16 cellular contexts compared by ENCODE assay signal in genomic region chr15:31305375-31305774, GRCh38. TPM values are rescaled to one million over a fixed set of nuclear protein-coding genes. Genes with fewer than 3 reads are reported as not detected.
DNase-seq lines count a peak whose midpoint lies in the region; FAIRE-seq and TF ChIP-seq lines count a peak whose summit lies in the region.
"Had no signal": no experiment of that assay in that cellular context is flagged by ENCODE, and none has a peak within 500 bp of the region (broad histone marks: within the 10 kb centered on the region; RNA-seq: fewer than 3 reads in every experiment).

No MANE protein-coding gene starts in this region.

- intact Hi-C loops in activated T-helper 1 cell treated with anti-CD3 and anti-CD28 coated beads, Interleukin-12 subunit alpha, Interleukin-12 subunit beta, Interleukin-2, Interleukin-4 antibody, amounts not matched to agents 30 ng/mL and 10 ng/mL and 1 ng/mL, durations not matched to agents 14 hours and 24 hours and 36 hours (cut with micrococcal nuclease): no loop called here
- intact Hi-C loops in MCF 10A (cut with micrococcal nuclease): no loop called here

- H3K36me3 ChIP-seq in BE2C: no peaks in the 10 kb centered on the region
- H3K36me3 ChIP-seq: vagina had no signal

- POLR2A ChIA-PET in MCF 10A (lab: Yijun Ruan, JAX): no interaction called here

- H3K4me3 Mint-ChIP-seq in T-helper 2 cell treated with Interferon-gamma antibody and Interleukin-4, amounts not matched to agents 5 μg/mL and 100 μg/mL, for 36 hours: no peak overlapping the region
- no peak overlapping the region for H3K4me3 Mint-ChIP-seq in activated T-helper 1 cell treated with anti-CD3 and anti-CD28 coated beads, Interleukin-12 subunit alpha, Interleukin-12 subunit beta, Interleukin-2, Interleukin-4 antibody, amounts not matched to agents 30 ng/mL and 10 ng/mL and 1 ng/mL, durations not matched to agents 14 hours and 24 hours and 36 hours
- no peak overlapping the region for H3K4me3 Mint-ChIP-seq in MCF 10A (ENCODE audit: unreplicated experiment)
- H3K4me3 Mint-ChIP-seq: activated CD4-positive, alpha-beta T cell treated with anti-CD3 and anti-CD28 coated beads, Interleukin-2, amount 10 ng/mL, durations not matched to agents 24 days and 14 days; stimulated activated naive CD8-positive, alpha-beta T cell treated with anti-CD3 and anti-CD28 coated beads, Interleukin-15, amount 100 ng/mL, for 72 hours had no signal

- H3K9me3 Mint-ChIP-seq in T-helper 2 cell treated with Interferon-gamma antibody and Interleukin-4, amounts not matched to agents 5 μg/mL and 100 μg/mL, for 36 hours: no peaks in the 10 kb centered on the region
- no peaks in the 10 kb centered on the region for H3K9me3 Mint-ChIP-seq in activated T-helper 1 cell treated with anti-CD3 and anti-CD28 coated beads, Interleukin-12 subunit alpha, Interleukin-12 subunit beta, Interleukin-2, Interleukin-4 antibody, amounts not matched to agents 30 ng/mL and 10 ng/mL and 1 ng/mL, durations not matched to agents 14 hours and 24 hours and 36 hours
- H3K9me3 Mint-ChIP-seq in MCF 10A (ENCODE audit: unreplicated experiment): no peaks in the 10 kb centered on the region
- H3K9me3 Mint-ChIP-seq: activated CD4-positive, alpha-beta T cell treated with anti-CD3 and anti-CD28 coated beads, Interleukin-2, amount 10 ng/mL, durations not matched to agents 24 days and 14 days; stimulated activated naive CD8-positive, alpha-beta T cell treated with anti-CD3 and anti-CD28 coated beads, Interleukin-15, amount 100 ng/mL, for 72 hours had no signal

- no peak overlapping the region for H3K4me3 ChIP-seq in BE2C (ENCODE audit: low read depth, low read length)
- H3K4me3 ChIP-seq: vagina had no signal

- H3K4me1 Mint-ChIP-seq in T-helper 2 cell treated with Interferon-gamma antibody and Interleukin-4, amounts not matched to agents 5 μg/mL and 100 μg/mL, for 36 hours (ENCODE audit: low read depth): peaks cover 33% of the 10 kb centered on the region
- H3K4me1 Mint-ChIP-seq in activated T-helper 1 cell treated with anti-CD3 and anti-CD28 coated beads, Interleukin-12 subunit alpha, Interleukin-12 subunit beta, Interleukin-2, Interleukin-4 antibody, amounts not matched to agents 30 ng/mL and 10 ng/mL and 1 ng/mL, durations not matched to agents 14 hours and 24 hours and 36 hours (ENCODE audit: low read depth): peaks cover 46% of the 10 kb centered on the region
- H3K4me1 Mint-ChIP-seq in MCF 10A (ENCODE audit: insufficient read depth, unreplicated experiment): peaks cover 5% of the 10 kb centered on the region

- DNase-seq in T-helper 2 cell treated with Interferon-gamma antibody and Interleukin-4, amounts not matched to agents 5 μg/mL and 100 μg/mL, for 36 hours (ENCODE audit: low spot score): peak; percentile 2
- DNase-seq in T-helper 2 cell: no peak
- no peak for DNase-seq in activated T-helper 1 cell treated with anti-CD3 and anti-CD28 coated beads, Interleukin-12 subunit alpha, Interleukin-12 subunit beta, Interleukin-2, Interleukin-4 antibody, amounts not matched to agents 30 ng/mL and 10 ng/mL and 1 ng/mL, durations not matched to agents 14 hours and 24 hours and 36 hours (ENCODE audit: low spot score)
- peak; percentile 49 for DNase-seq in superior temporal gyrus (ENCODE audit: extremely low spot score)
- no peak for DNase-seq in BE2C
- no peak for DNase-seq in RCC 7860 (ENCODE audit: low spot score)
- no peak for DNase-seq in MCF 10A (ENCODE audit: unreplicated experiment)
- DNase-seq: activated CD4-positive, alpha-beta T cell treated with anti-CD3 and anti-CD28 coated beads, Interleukin-2, amount 10 ng/mL, durations not matched to agents 24 days and 14 days; activated gamma-delta T cell treated with Interleukin-2 at 50 U/mL for 16 hours; amniotic stem cell; central memory CD4-positive, alpha-beta T cell; NK-92 treated with Interleukin-12 subunit alpha and Interleukin-12 subunit beta, amount 100 ng/mL, for 24 hours had no signal

- H3K27ac Mint-ChIP-seq in T-helper 2 cell treated with Interferon-gamma antibody and Interleukin-4, amounts not matched to agents 5 μg/mL and 100 μg/mL, for 36 hours: no peak overlapping the region
- H3K27ac Mint-ChIP-seq in activated T-helper 1 cell treated with anti-CD3 and anti-CD28 coated beads, Interleukin-12 subunit alpha, Interleukin-12 subunit beta, Interleukin-2, Interleukin-4 antibody, amounts not matched to agents 30 ng/mL and 10 ng/mL and 1 ng/mL, durations not matched to agents 14 hours and 24 hours and 36 hours: peak overlapping the region; percentile 85
- no peak overlapping the region for H3K27ac Mint-ChIP-seq in MCF 10A (ENCODE audit: low read depth, unreplicated experiment)
- H3K27ac Mint-ChIP-seq: activated CD4-positive, alpha-beta T cell treated with anti-CD3 and anti-CD28 coated beads, Interleukin-2, amount 10 ng/mL, durations not matched to agents 24 days and 14 days had no signal

- no peaks in the 10 kb centered on the region for H3K9me3 ChIP-seq in BE2C
- H3K9me3 ChIP-seq: vagina had no signal

- no peaks in the 10 kb centered on the region for H3K27me3 Mint-ChIP-seq in T-helper 2 cell treated with Interferon-gamma antibody and Interleukin-4, amounts not matched to agents 5 μg/mL and 100 μg/mL, for 36 hours (ENCODE audit: low read depth)
- peaks cover 8% of the 10 kb centered on the region for H3K27me3 Mint-ChIP-seq in activated T-helper 1 cell treated with anti-CD3 and anti-CD28 coated beads, Interleukin-12 subunit alpha, Interleukin-12 subunit beta, Interleukin-2, Interleukin-4 antibody, amounts not matched to agents 30 ng/mL and 10 ng/mL and 1 ng/mL, durations not matched to agents 14 hours and 24 hours and 36 hours (ENCODE audit: insufficient read depth)
- H3K27me3 Mint-ChIP-seq in MCF 10A (ENCODE audit: insufficient read depth, unreplicated experiment): no peaks in the 10 kb centered on the region
- H3K27me3 Mint-ChIP-seq: stimulated activated naive CD8-positive, alpha-beta T cell treated with anti-CD3 and anti-CD28 coated beads, Interleukin-15, amount 100 ng/mL, for 72 hours had no signal

- no peak for FAIRE-seq in RCC 7860 (lab: Jason Lieb, UNC)
- FAIRE-seq: A204.1 had no signal

- no peaks in the 10 kb centered on the region for H3K27me3 ChIP-seq in layer of hippocampus (ENCODE audit: control insufficient read depth, insufficient read depth, low read length)
- H3K27me3 ChIP-seq in BE2C: no peaks in the 10 kb centered on the region
- H3K27me3 ChIP-seq: vagina had no signal

- H3K36me3 Mint-ChIP-seq in T-helper 2 cell treated with Interferon-gamma antibody and Interleukin-4, amounts not matched to agents 5 μg/mL and 100 μg/mL, for 36 hours (ENCODE audit: low read depth): no peaks in the 10 kb centered on the region
- no peaks in the 10 kb centered on the region for H3K36me3 Mint-ChIP-seq in activated T-helper 1 cell treated with anti-CD3 and anti-CD28 coated beads, Interleukin-12 subunit alpha, Interleukin-12 subunit beta, Interleukin-2, Interleukin-4 antibody, amounts not matched to agents 30 ng/mL and 10 ng/mL and 1 ng/mL, durations not matched to agents 14 hours and 24 hours and 36 hours (ENCODE audit: low read depth)
- no peaks in the 10 kb centered on the region for H3K36me3 Mint-ChIP-seq in MCF 10A (ENCODE audit: insufficient read depth, unreplicated experiment)

- TF ChIP-seq CTCF in BE2C (IDR thresholded peaks at IDR 0.05; ENCODE audit: low read depth, low read length) (no peak), MCF 10A (IDR thresholded peaks at IDR 0.05; ENCODE audit: unreplicated experiment) (no peak)

- CTCF ChIA-PET in MCF 10A (lab: Yijun Ruan, JAX): interaction anchor here (0.6 to 1.2 kb wide), 2 partner anchors 72 to 185 kb away, joined by 3 read pairs; no protein-coding TSS in a partner anchor

- BruUV-seq in MCF 10A (replicated peaks; lab: Mats Ljungman, UMichigan): no TSS peak

- peak overlapping the region; percentile 93 for H3K27ac ChIP-seq in layer of hippocampus (ENCODE audit: low read depth, low read length)
- H3K27ac ChIP-seq: vagina had no signal

- H3K4me1 ChIP-seq in BE2C: peaks cover 55% of the 10 kb centered on the region

RNA-seq across cellular contexts. Expression of gene KLF13, which starts 21.3 kb away (rescaled TPM):
- total RNA-seq in activated T-helper 1 cell treated with anti-CD3 and anti-CD28 coated beads, Interleukin-12 subunit alpha, Interleukin-12 subunit beta, Interleukin-2, Interleukin-4 antibody, amounts not matched to agents 30 ng/mL and 10 ng/mL and 1 ng/mL, durations not matched to agents 14 hours and 24 hours and 36 hours: 129 and 137 TPM in 2 replicates
- polyA plus RNA-seq in BE2C (2012; ENCODE audit: insufficient read depth, insufficient read length, low read depth): 88.9 TPM
- 83.1 and 110 TPM in 2 replicates for total RNA-seq in MCF 10A (2022)

Comparison
In these comparisons a context has a peak if more than half of its experiments do, and no peak if none do; other contexts are left out.
1. DNase-seq: peak in T-helper 2 cell treated with Interferon-gamma antibody and Interleukin-4, amounts not matched to agents 5 μg/mL and 100 μg/mL, for 36 hours (single experiment) and superior temporal gyrus (single experiment); none in T-helper 2 cell (0 of 5), activated T-helper 1 cell treated with anti-CD3 and anti-CD28 coated beads, Interleukin-12 subunit alpha, Interleukin-12 subunit beta, Interleukin-2, Interleukin-4 antibody, amounts not matched to agents 30 ng/mL and 10 ng/mL and 1 ng/mL, durations not matched to agents 14 hours and 24 hours and 36 hours (single experiment), BE2C (single experiment), RCC 7860 (single experiment) and MCF 10A (single experiment).